In the genomic region with DNA sequence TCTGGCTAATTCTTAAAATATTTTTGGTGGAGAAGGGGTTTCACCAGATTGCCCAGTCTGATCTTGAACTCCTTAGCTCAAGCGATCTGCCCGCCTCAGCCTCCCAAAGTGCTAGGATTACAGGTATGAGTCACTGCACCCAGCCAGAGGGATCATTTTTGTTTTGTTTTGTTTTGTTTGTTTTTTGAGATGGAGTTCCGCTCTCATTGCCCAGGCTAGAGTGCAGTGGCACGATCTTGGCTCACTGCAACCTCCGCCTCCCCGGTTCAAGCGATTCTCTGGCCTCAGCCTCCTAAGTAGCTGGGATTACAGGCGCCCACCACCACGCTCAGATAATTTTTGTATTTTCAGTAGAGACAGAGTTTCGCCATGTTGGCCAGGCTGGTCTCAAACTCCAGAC, we compare ENCODE assay signal across 5 cellular contexts. TPM values are rescaled to one million over a fixed set of nuclear protein-coding genes. Genes with fewer than 3 reads are reported as not detected.
"Had no signal": no experiment of that assay in that cellular context is flagged by ENCODE, and none has a peak within 500 bp of the region (broad histone marks: within the 10 kb centered on the region; RNA-seq: fewer than 3 reads in every experiment).

No MANE protein-coding gene starts in this region.

RNA-seq across cellular contexts. Expression of a gene that starts 5.5 kb away (rescaled TPM):
- total RNA-seq: IMR-90 had no signal
- polyA plus RNA-seq: IMR-90 had no signal

RNA-seq across cellular contexts. Expression of a gene that starts 42.0 kb away (rescaled TPM):
- total RNA-seq: H1, H9, HFFc6, HT1080, IMR-90 had no signal
- polyA plus RNA-seq: IMR-90 had no signal
